8 cellular contexts compared by ENCODE assay signal in the genomic region with DNA sequence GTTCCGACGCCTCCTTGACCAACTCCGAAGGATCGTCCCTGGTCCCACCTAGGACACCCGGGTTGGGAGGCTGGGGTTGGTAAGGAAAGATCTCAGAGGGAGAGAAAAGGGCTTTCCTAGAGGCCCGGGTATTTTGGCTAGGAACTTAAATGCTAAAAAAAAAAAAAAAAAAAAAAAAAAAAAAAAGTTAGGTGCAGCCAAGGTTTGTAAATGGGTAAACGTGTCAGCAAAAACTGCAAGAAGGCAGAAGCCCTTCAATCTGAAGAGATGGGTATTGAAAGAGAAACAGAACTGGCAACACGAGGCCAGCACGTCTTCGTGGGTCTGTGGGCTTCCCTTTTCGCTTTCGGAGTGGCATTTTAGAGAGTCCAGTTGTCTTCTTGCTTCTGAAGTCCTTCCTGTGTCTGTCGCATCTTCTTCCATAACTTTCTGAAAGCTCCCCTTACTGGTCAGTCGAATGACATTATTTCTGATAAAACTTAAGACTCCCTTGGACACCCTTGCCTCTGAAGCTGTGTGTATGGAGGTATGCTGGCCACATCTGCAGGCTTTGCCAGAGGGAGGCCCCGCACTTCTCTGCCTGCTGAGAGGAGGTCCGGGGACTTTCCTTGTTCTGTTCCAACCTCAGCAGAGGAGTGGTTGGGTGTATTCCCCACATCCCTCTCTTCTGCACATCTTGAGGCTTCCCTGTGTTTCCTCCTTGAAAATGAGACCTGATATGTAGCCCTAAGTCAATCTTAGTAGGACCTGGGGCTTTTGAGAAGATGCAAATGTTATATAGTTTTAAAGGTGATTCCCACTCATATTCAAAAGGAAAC. TPM values are rescaled to one million over a fixed set of nuclear protein-coding genes. Genes with fewer than 3 reads are reported as not detected.
DNase-seq lines count a peak whose midpoint lies in the region; ATAC-seq and TF ChIP-seq lines count a peak whose summit lies in the region.

No MANE protein-coding gene starts in this region.

- CTCF ChIA-PET in SK-N-SH (lab: Yijun Ruan, JAX), result no interaction called here

- H3K27me3 ChIP-seq in SK-N-SH (ENCODE audit: insufficient read depth), result peaks cover 10% of the 10 kb centered on the region; the same call in 1 of the 2 replicates
- H3K27me3 ChIP-seq in SJSA1 (replicated peaks), result peaks cover 15% of the 10 kb centered on the region
- peaks cover 50% of the 10 kb centered on the region for H3K27me3 ChIP-seq in neural cell (ENCODE audit: insufficient read depth, low read depth, low read length)
- no peaks in the 10 kb centered on the region for H3K27me3 ChIP-seq in WERI-Rb-1 (ENCODE audit: insufficient read depth, low read depth, severe bottlenecking)

- H3K4me2 ChIP-seq in SK-N-SH, result peak overlapping the region; percentile 81
- H3K4me2 ChIP-seq in neural cell (ENCODE audit: low read length), result peak overlapping the region; percentile 14

- 59% methylated on average over 16 of the region's 16 CpGs for WGBS in SK-N-SH (ENCODE audit: low lambda C conversion rate)

- TF ChIP-seq EP300 in SK-N-SH (IDR thresholded peaks at IDR 0.05; ENCODE audit: borderline replicate concordance in 1 of 2, low read depth in 1 of 2, low read length in 1 of 2) (no peak), neural cell (conservative IDR thresholded peaks at IDR 0.05; ENCODE audit: poor library complexity, severe bottlenecking) (no peak)

- H3K9me2 ChIP-seq in SK-N-SH (no peaks in the 10 kb centered on the region), neural cell (ENCODE audit: insufficient read depth, low read length) (no peaks in the 10 kb centered on the region)

- no peak for TF ChIP-seq RAD21 in SK-N-SH (IDR thresholded peaks at IDR 0.05; ENCODE audit: low read length)
- TF ChIP-seq RAD21 in neural cell (conservative IDR thresholded peaks at IDR 0.05), result no peak

- H3F3A ChIP-seq in SK-N-SH (replicated peaks; ENCODE audit: insufficient read depth) (no peaks in the 10 kb centered on the region), neural cell (ENCODE audit: insufficient read depth, low read length, poor library complexity, severe bottlenecking) (no peaks in the 10 kb centered on the region)

- ATAC-seq in SK-N-SH treated with all-trans-retinoic acid at 6 μM for 48 hours (no peak; the same call in 2 of the 3 replicates), GM19351 (IDR thresholded peaks at IDR 0.05; ENCODE audit: unreplicated experiment) (no peak), GM18909 (IDR thresholded peaks at IDR 0.05; ENCODE audit: poor library complexity, unreplicated experiment) (no peak)

- DNase-seq in SK-N-SH (no peak), SJSA1 (ENCODE audit: low read depth in 1 of 2, low spot score in 2 of 2) (no peak), epithelial cell of esophagus (ENCODE audit: low read depth) (no peak), WERI-Rb-1 (no peak)

- H3K9me3 ChIP-seq in SK-N-SH, result no peaks in the 10 kb centered on the region
- H3K9me3 ChIP-seq in SJSA1 (replicated peaks), result no peaks in the 10 kb centered on the region
- no peaks in the 10 kb centered on the region for H3K9me3 ChIP-seq in neural cell (ENCODE audit: low read length)
- no peaks in the 10 kb centered on the region for H3K9me3 ChIP-seq in WERI-Rb-1 (ENCODE audit: severe bottlenecking)

- H3K36me3 ChIP-seq in SK-N-SH (replicated peaks in 1 of 2; ENCODE audit: control insufficient read depth in 1 of 2, insufficient read depth in 2 of 2, low read length in 1 of 2) (no peaks in the 10 kb centered on the region), SJSA1 (no peaks in the 10 kb centered on the region), neural cell (ENCODE audit: insufficient read depth, low read length) (no peaks in the 10 kb centered on the region), WERI-Rb-1 (no peaks in the 10 kb centered on the region)

- POLR2A ChIA-PET in SK-N-SH (lab: Yijun Ruan, JAX), result no interaction called here

- TF ChIP-seq CTCF in SK-N-SH (IDR thresholded peaks at IDR 0.05) (no peak), epithelial cell of esophagus (IDR thresholded peaks at IDR 0.05; ENCODE audit: insufficient read depth, low read depth, low read length, missing control alignments) (no peak), neural cell (IDR thresholded peaks at IDR 0.05; ENCODE audit: poor library complexity, severe bottlenecking) (no peak), WERI-Rb-1 (IDR thresholded peaks at IDR 0.05; ENCODE audit: low read depth, low read length) (no peak)

- H3K9ac ChIP-seq in SK-N-SH (no peak overlapping the region), neural cell (ENCODE audit: low read length) (peak overlapping the region; percentile 26)

- H3K27ac ChIP-seq in SK-N-SH (ENCODE audit: low read depth in 2 of 2, low read length in 1 of 2) (no peak overlapping the region), SJSA1 (no peak overlapping the region), neural cell (ENCODE audit: low read length) (no peak overlapping the region), WERI-Rb-1 (no peak overlapping the region)

- H3K79me2 ChIP-seq in SK-N-SH (ENCODE audit: insufficient read depth), result no peaks in the 10 kb centered on the region
- H3K79me2 ChIP-seq in neural cell (replicated peaks; ENCODE audit: insufficient read depth, low read length), result no peaks in the 10 kb centered on the region

- H2AFZ ChIP-seq in SK-N-SH (ENCODE audit: low read depth) (no peak overlapping the region), neural cell (ENCODE audit: low read depth, low read length) (no peak overlapping the region)

- peak overlapping the region; percentile 42 to 56 for H3K4me3 ChIP-seq in SK-N-SH (ENCODE audit: low read depth in 2 of 2, low read length in 1 of 2)
- H3K4me3 ChIP-seq in SJSA1, result peak overlapping the region; percentile 27
- peak overlapping the region; percentile 42 for H3K4me3 ChIP-seq in epithelial cell of esophagus (ENCODE audit: low read length)
- H3K4me3 ChIP-seq in neural cell (ENCODE audit: low read length), result peak overlapping the region; percentile 64
- H3K4me3 ChIP-seq in WERI-Rb-1 (ENCODE audit: low read depth, low read length), result no peak overlapping the region

- H3K4me1 ChIP-seq in SK-N-SH (ENCODE audit: control insufficient read depth in 1 of 2, insufficient read depth in 2 of 2, low read depth in 1 of 2, low read length in 1 of 2) (peaks cover 0 to 5% of the 10 kb centered on the region in 2 experiments; a peak in 1 of 4 replicates), SJSA1 (replicated peaks) (no peaks in the 10 kb centered on the region; the same call in 1 of the 2 replicates)

- H4K20me1 ChIP-seq in SK-N-SH (ENCODE audit: insufficient read depth) (no peaks in the 10 kb centered on the region), neural cell (ENCODE audit: insufficient read depth) (no peaks in the 10 kb centered on the region)

TF ChIP-seq in SK-N-SH, 30 proteins besides CTCF, POLR2A, EP300 and RAD21 (continues in another document):
- no peak for TF ChIP-seq EZH2phosphoT487 (IDR thresholded peaks at IDR 0.05; ENCODE audit: borderline replicate concordance, low read depth)
- TF ChIP-seq, protein P1, sequence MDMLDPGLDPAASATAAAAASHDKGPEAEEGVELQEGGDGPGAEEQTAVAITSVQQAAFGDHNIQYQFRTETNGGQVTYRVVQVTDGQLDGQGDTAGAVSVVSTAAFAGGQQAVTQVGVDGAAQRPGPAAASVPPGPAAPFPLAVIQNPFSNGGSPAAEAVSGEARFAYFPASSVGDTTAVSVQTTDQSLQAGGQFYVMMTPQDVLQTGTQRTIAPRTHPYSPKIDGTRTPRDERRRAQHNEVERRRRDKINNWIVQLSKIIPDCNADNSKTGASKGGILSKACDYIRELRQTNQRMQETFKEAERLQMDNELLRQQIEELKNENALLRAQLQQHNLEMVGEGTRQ (IDR thresholded peaks at IDR 0.05; ENCODE audit: borderline replicate concordance, low read depth, low read length), result no peak
- TF ChIP-seq, protein P2, sequence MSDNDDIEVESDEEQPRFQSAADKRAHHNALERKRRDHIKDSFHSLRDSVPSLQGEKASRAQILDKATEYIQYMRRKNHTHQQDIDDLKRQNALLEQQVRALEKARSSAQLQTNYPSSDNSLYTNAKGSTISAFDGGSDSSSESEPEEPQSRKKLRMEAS (IDR thresholded peaks at IDR 0.05; ENCODE audit: low read depth), result no peak

TF ChIP-seq in SK-N-SH treated with all-trans-retinoic acid at 6 μM for 48 hours, 23 proteins besides CTCF, POLR2A, EP300 and RAD21 (continues in another document):
- TF ChIP-seq, protein P3, sequence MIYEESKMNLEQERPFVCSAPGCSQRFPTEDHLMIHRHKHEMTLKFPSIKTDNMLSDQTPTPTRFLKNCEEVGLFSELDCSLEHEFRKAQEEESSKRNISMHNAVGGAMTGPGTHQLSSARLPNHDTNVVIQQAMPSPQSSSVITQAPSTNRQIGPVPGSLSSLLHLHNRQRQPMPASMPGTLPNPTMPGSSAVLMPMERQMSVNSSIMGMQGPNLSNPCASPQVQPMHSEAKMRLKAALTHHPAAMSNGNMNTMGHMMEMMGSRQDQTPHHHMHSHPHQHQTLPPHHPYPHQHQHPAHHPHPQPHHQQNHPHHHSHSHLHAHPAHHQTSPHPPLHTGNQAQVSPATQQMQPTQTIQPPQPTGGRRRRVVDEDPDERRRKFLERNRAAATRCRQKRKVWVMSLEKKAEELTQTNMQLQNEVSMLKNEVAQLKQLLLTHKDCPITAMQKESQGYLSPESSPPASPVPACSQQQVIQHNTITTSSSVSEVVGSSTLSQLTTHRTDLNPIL (CRISPR knock-in tag; IDR thresholded peaks at IDR 0.05; ENCODE audit: low read depth), result no peak
- TF ChIP-seq SNAI2 (CRISPR knock-in tag; IDR thresholded peaks at IDR 0.05), result no peak

TF ChIP-seq in neural cell, 6 proteins besides CTCF, POLR2A, EP300 and RAD21 (continues in another document):
- TF ChIP-seq POLR2AphosphoS5 (IDR thresholded peaks at IDR 0.05), result no peak
- no peak for TF ChIP-seq EZH2 (IDR thresholded peaks at IDR 0.05; ENCODE audit: borderline replicate concordance, insufficient read depth, low read length, poor library complexity, severe bottlenecking)

RNA-seq across cellular contexts. Expression of gene RCSD1, which starts 0.7 kb away (rescaled TPM):
- polyA plus RNA-seq in SK-N-SH (2012; rRNA removed) (0.02 and 0.03 TPM in 2 replicates), neural cell (not detected in 2 replicates)
- 0.03 and 0.04 TPM in 2 replicates for polyA plus RNA-seq in SK-N-SH (2012; cell fraction: cytosol; rRNA removed)
- not detected in 2 replicates for polyA plus RNA-seq in SK-N-SH (2012; cell fraction: nucleus; rRNA removed)
- total RNA-seq in SJSA1 (2014; rRNA removed; shearing (Covaris generic)), result 1.3 and 2.3 TPM in 2 replicates
- not detected in 2 replicates for polyA minus RNA-seq in neural cell
